In genomic region chr17:81683208-81683583, GRCh38 we compare ENCODE assay signal across 8 cellular contexts. TPM values are rescaled to one million over a fixed set of nuclear protein-coding genes. Genes with fewer than 3 reads are reported as not detected.
DNase-seq lines count a peak whose midpoint lies in the region; ATAC-seq and TF ChIP-seq lines count a peak whose summit lies in the region.

No MANE protein-coding gene starts in this region.

- H2AFZ ChIP-seq in SU-DHL-6 (ENCODE audit: low read depth, low read length, severe bottlenecking): peak overlapping the region; percentile 52

- TF ChIP-seq CTCF in GM12865 (IDR thresholded peaks at IDR 0.05; ENCODE audit: insufficient read depth, low read depth, low read length, missing control alignments): no peak
- no peak for TF ChIP-seq CTCF in SU-DHL-6 (IDR thresholded peaks at IDR 0.05; ENCODE audit: insufficient read depth, low read length, poor library complexity, severe bottlenecking)
- no peak for TF ChIP-seq CTCF in glutamatergic neuron (IDR thresholded peaks at IDR 0.05; ENCODE audit: partially characterized antibody, unreplicated experiment)

- no peaks in the 10 kb centered on the region for H3K27me3 ChIP-seq in SU-DHL-6 (ENCODE audit: low read length)

- peak overlapping the region; percentile 86 for H3K9ac ChIP-seq in SU-DHL-6 (ENCODE audit: low read length)

- peaks cover 2% of the 10 kb centered on the region for H3K27me3 Mint-ChIP-seq in glutamatergic neuron (ENCODE audit: unreplicated experiment)

- no peaks in the 10 kb centered on the region for H3K9me2 ChIP-seq in SU-DHL-6 (replicated peaks; ENCODE audit: insufficient read depth, low read length)

- H3K4me2 ChIP-seq in SU-DHL-6 (ENCODE audit: low read depth, low read length, poor library complexity, severe bottlenecking): peak overlapping the region; percentile 64

- no peaks in the 10 kb centered on the region for H3K36me3 Mint-ChIP-seq in glutamatergic neuron (ENCODE audit: unreplicated experiment)

- H3F3A ChIP-seq in SU-DHL-6 (ENCODE audit: insufficient read depth): no peaks in the 10 kb centered on the region

- peaks cover 13% of the 10 kb centered on the region for H3K9me3 Mint-ChIP-seq in glutamatergic neuron (ENCODE audit: unreplicated experiment)

- H3K36me3 ChIP-seq in SU-DHL-6 (ENCODE audit: low read length): no peaks in the 10 kb centered on the region

- H3K27ac Mint-ChIP-seq in glutamatergic neuron (ENCODE audit: unreplicated experiment): peak overlapping the region; percentile 90

- H4K20me1 ChIP-seq in SU-DHL-6 (ENCODE audit: low read depth, low read length): no peaks in the 10 kb centered on the region

- H3K4me3 ChIP-seq in GM12865 (ENCODE audit: low read depth, low read length): peak overlapping the region; percentile 88
- peak overlapping the region; percentile 83 for H3K4me3 ChIP-seq in SU-DHL-6 (ENCODE audit: insufficient read depth, low read length, poor library complexity, severe bottlenecking)

- ATAC-seq in HG02610 (IDR thresholded peaks at IDR 0.05; ENCODE audit: unreplicated experiment) (peak; percentile 15), HG03342 (IDR thresholded peaks at IDR 0.05; ENCODE audit: unreplicated experiment) (no peak)

- peak overlapping the region; percentile 33; the same call in 1 of the 2 replicates for H3K27ac ChIP-seq in SU-DHL-6 (ENCODE audit: low read depth, low read length)

- H3K4me3 Mint-ChIP-seq in glutamatergic neuron (ENCODE audit: unreplicated experiment): peak overlapping the region; percentile 93

- peaks cover 14% of the 10 kb centered on the region for H3K4me1 Mint-ChIP-seq in glutamatergic neuron (ENCODE audit: low read depth, unreplicated experiment)

- H3K9me3 ChIP-seq in SU-DHL-6 (ENCODE audit: insufficient read depth, low read length): no peaks in the 10 kb centered on the region

- H3K79me2 ChIP-seq in SU-DHL-6 (ENCODE audit: insufficient read depth, low read length): peaks cover 49% of the 10 kb centered on the region

- DNase-seq in GM12865 (ENCODE audit: low read depth) (no peak), glutamatergic neuron (peak; percentile 35), retina (peak; percentile 59), DMS53 (lab: John Stamatoyannopoulos, UW) (no peak), NCI-H187 (lab: John Stamatoyannopoulos, UW) (no peak)

RNA-seq across cellular contexts. Expression of gene ARL16, which starts 0.4 kb away (rescaled TPM):
- 55.2 TPM for total RNA-seq in glutamatergic neuron (ENCODE audit: unreplicated experiment)

RNA-seq across cellular contexts. Expression of gene HGS, which starts 0.6 kb away (rescaled TPM):
- 167 TPM for total RNA-seq in glutamatergic neuron (ENCODE audit: unreplicated experiment)

RNA-seq across cellular contexts. Expression of gene CCDC137, which starts 16.7 kb away (rescaled TPM):
- 33.8 TPM for total RNA-seq in glutamatergic neuron (ENCODE audit: unreplicated experiment)

RNA-seq across cellular contexts. Expression of gene OXLD1, which starts 16.8 kb away (rescaled TPM):
- 24.7 TPM for total RNA-seq in glutamatergic neuron (ENCODE audit: unreplicated experiment)

RNA-seq across cellular contexts. Expression of gene MRPL12, which starts 20.0 kb away (rescaled TPM):
- total RNA-seq in glutamatergic neuron (ENCODE audit: unreplicated experiment): 57.7 TPM

Comparison
In these comparisons a context has a peak if more than half of its experiments do, and no peak if none do; other contexts are left out.
1. DNase-seq: peak in glutamatergic neuron (single experiment) and retina (single experiment); none in GM12865 (single experiment), DMS53 (single experiment) and NCI-H187 (0 of 2).